8 cellular contexts compared by ENCODE assay signal in genomic region chr11:28566643-28567042, GRCh38.
DNase-seq lines count a peak whose midpoint lies in the region; ATAC-seq and TF ChIP-seq lines count a peak whose summit lies in the region.

No MANE protein-coding gene starts in this region.

- peaks cover 10% of the 10 kb centered on the region for H3K4me1 Mint-ChIP-seq in neural crest cell
- no peaks in the 10 kb centered on the region for H3K4me1 Mint-ChIP-seq in T-cell

- H3K9me3 Mint-ChIP-seq in neural crest cell = no peaks in the 10 kb centered on the region
- H3K9me3 Mint-ChIP-seq in T-cell = peaks cover 0 to 10% (median 5%) of the 10 kb centered on the region in 3 donors

- H3K4me1 ChIP-seq in SJSA1 (replicated peaks) = peaks cover 13% of the 10 kb centered on the region

- H3K27me3 Mint-ChIP-seq in neural crest cell (ENCODE audit: low read depth) (peaks cover 2% of the 10 kb centered on the region), T-cell (no peaks in the 10 kb centered on the region)

- ATAC-seq in T-cell (replicated peaks in 1 of 4) (no peak), HG02571 (IDR thresholded peaks at IDR 0.05; ENCODE audit: unreplicated experiment) (no peak), HG03025 (IDR thresholded peaks at IDR 0.05; ENCODE audit: low FRiP score, unreplicated experiment) (no peak), GM21360 (IDR thresholded peaks at IDR 0.05; ENCODE audit: unreplicated experiment) (no peak)

- H3K27ac ChIP-seq in SJSA1 = peak overlapping the region; percentile 64

- CTCF ChIA-PET in T-cell (lab: Charles Lee) = no interaction called here

- peak; percentile 97 for DNase-seq in ELR (ENCODE audit: low read depth)
- DNase-seq in SJSA1 (ENCODE audit: low read depth in 1 of 2, low spot score in 2 of 2) = peak; percentile 53 to 54
- DNase-seq in fibroblast of the aortic adventitia (ENCODE audit: low read depth) = peak; percentile 98
- DNase-seq in neural crest cell (ENCODE audit: low read depth, low spot score) = peak; percentile 20
- no peak for DNase-seq in T-cell

- no peaks in the 10 kb centered on the region for H3K9me3 ChIP-seq in SJSA1 (replicated peaks)

- H3K36me3 ChIP-seq in SJSA1 = no peaks in the 10 kb centered on the region

- TF ChIP-seq CTCF in fibroblast of the aortic adventitia (IDR thresholded peaks at IDR 0.05; ENCODE audit: insufficient read depth, low read length) (no peak), neural crest cell (conservative IDR thresholded peaks at IDR 0.05) (no peak)

- no peaks in the 10 kb centered on the region for H3K27me3 ChIP-seq in SJSA1 (replicated peaks)

- H3K4me3 ChIP-seq in SJSA1 = no peak overlapping the region
- peak overlapping the region; percentile 38 for H3K4me3 ChIP-seq in fibroblast of the aortic adventitia (ENCODE audit: low read depth, low read length)

- H3K27ac Mint-ChIP-seq in neural crest cell (ENCODE audit: unreplicated experiment) (no peak overlapping the region), T-cell (no peak overlapping the region)

- POLR2A ChIA-PET in T-cell (lab: Charles Lee) = no interaction called here

- H3K36me3 Mint-ChIP-seq in neural crest cell (ENCODE audit: low read depth) (no peaks in the 10 kb centered on the region), T-cell (no peaks in the 10 kb centered on the region)

- H3K4me3 Mint-ChIP-seq in neural crest cell (peak overlapping the region; percentile 73), T-cell (no peak overlapping the region)

Comparison
In these comparisons a context has a peak if more than half of its experiments do, and no peak if none do; other contexts are left out.
1. DNase-seq: peak in ELR (single experiment), SJSA1 (2 of 2), fibroblast of the aortic adventitia (single experiment) and neural crest cell (single experiment); none in T-cell (0 of 34).